11 cellular contexts compared by ENCODE assay signal in the genomic region with DNA sequence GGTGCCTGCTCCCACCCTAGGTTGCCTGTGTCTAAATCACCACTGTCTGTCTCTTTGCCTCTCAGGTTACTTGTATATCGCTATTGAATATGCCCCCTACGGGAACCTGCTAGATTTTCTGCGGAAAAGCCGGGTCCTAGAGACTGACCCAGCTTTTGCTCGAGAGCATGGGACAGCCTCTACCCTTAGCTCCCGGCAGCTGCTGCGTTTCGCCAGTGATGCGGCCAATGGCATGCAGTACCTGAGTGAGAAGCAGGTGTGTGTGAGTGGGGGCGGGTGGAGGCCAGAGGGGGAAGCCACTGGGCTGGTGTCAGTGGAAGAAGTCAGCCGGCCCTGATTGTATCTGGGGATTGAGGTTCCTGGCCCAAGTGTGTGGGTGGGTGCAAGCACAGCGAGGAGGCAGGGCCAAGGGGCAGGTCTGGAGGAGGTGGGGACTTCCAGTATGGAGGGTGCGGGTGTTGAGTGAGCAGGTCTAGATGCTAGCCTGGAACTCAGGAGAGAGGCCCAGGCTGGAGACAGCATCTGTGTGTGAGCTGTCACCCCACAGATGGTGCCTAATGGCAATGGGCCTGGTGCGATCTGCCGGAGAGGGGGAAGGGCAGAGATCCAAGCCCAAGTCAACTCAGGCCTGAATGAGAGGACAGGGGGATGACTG. TPM values are rescaled to one million over a fixed set of nuclear protein-coding genes. Genes with fewer than 3 reads are reported as not detected.
DNase-seq lines count a peak whose midpoint lies in the region; ATAC-seq and TF ChIP-seq lines count a peak whose summit lies in the region.
"Had no signal": no experiment of that assay in that cellular context is flagged by ENCODE, and none has a peak within 500 bp of the region (broad histone marks: within the 10 kb centered on the region; RNA-seq: fewer than 3 reads in every experiment).

No MANE protein-coding gene starts in this region.

- no peak overlapping the region for H4K8ac ChIP-seq in mesenchymal stem cell (ENCODE audit: low read length)

- TF ChIP-seq CTCF in upper lobe of right lung (IDR thresholded peaks at IDR 0.05): no peak
- TF ChIP-seq CTCF in type B pancreatic cell (conservative IDR thresholded peaks at IDR 0.05): no peak

- H2BK15ac ChIP-seq in mesenchymal stem cell (ENCODE audit: low read depth, poor library complexity, severe bottlenecking): no peak overlapping the region

- H3K27me3 ChIP-seq in upper lobe of right lung (no peaks in the 10 kb centered on the region), mesenchymal stem cell (ENCODE audit: control insufficient read depth in 1 of 2, insufficient read depth in 1 of 2, low read length in 2 of 2) (no peaks in the 10 kb centered on the region)
- H3K27me3 ChIP-seq: SJSA1 had no signal

- H3K23ac ChIP-seq in mesenchymal stem cell (ENCODE audit: low read length in 2 of 2): no peak overlapping the region

- no peak overlapping the region for H3K18ac ChIP-seq in mesenchymal stem cell (ENCODE audit: low read depth in 1 of 2, low read length in 2 of 2)

- no peak overlapping the region for H3K4me2 ChIP-seq in mesenchymal stem cell (ENCODE audit: low read length, poor library complexity, severe bottlenecking)

- H3K4me1 ChIP-seq in upper lobe of right lung: peaks cover 4% of the 10 kb centered on the region
- H3K4me1 ChIP-seq in mesenchymal stem cell (ENCODE audit: control insufficient read depth, insufficient read depth, low read depth, low read length): peaks cover 6% of the 10 kb centered on the region
- H3K4me1 ChIP-seq: SJSA1 had no signal

- no peak overlapping the region for H2AK5ac ChIP-seq in mesenchymal stem cell (ENCODE audit: low read length, severe bottlenecking)

- DNase-seq in Right ventricle myocardium superior (peak; percentile 30), Right ventricle myocardium inferior (ENCODE audit: missing footprints) (no peak), hypothalamus (lab: John Stamatoyannopoulos, UW) (peak in 32 of 51 donors; percentile 5 to 77 (median 54)), upper lobe of right lung (peak; percentile 56), mesenchymal stem cell (no peak), type B pancreatic cell (ENCODE audit: extremely low spot score, unreplicated experiment) (no peak)
- DNase-seq: activated CD4-positive, alpha-beta T cell treated with anti-CD3 and anti-CD28 coated beads for 36 hours; activated naive CD4-positive, alpha-beta T cell; NCI-H82 had no signal

- H3K4me3 ChIP-seq in upper lobe of right lung (no peak overlapping the region), mesenchymal stem cell (ENCODE audit: insufficient read depth in 1 of 2, low read depth in 1 of 2, low read length in 2 of 2) (no peak overlapping the region)
- H3K4me3 ChIP-seq: SJSA1 had no signal

- H3K36me3 ChIP-seq in upper lobe of right lung (no peaks in the 10 kb centered on the region), mesenchymal stem cell (ENCODE audit: control insufficient read depth in 1 of 2, insufficient read depth in 2 of 2, low read depth in 1 of 2, low read length in 2 of 2) (no peaks in the 10 kb centered on the region)
- H3K36me3 ChIP-seq: SJSA1 had no signal

- H2BK5ac ChIP-seq in mesenchymal stem cell (ENCODE audit: low read depth, low read length, poor library complexity, severe bottlenecking): no peak overlapping the region

- H3K27me3 Mint-ChIP-seq in type B pancreatic cell: no peaks in the 10 kb centered on the region
- H3K27me3 Mint-ChIP-seq: activated CD4-positive, alpha-beta T cell treated with anti-CD3 and anti-CD28 coated beads for 36 hours had no signal

- H3K27ac Mint-ChIP-seq in type B pancreatic cell: no peak overlapping the region
- H3K27ac Mint-ChIP-seq: activated CD4-positive, alpha-beta T cell treated with anti-CD3 and anti-CD28 coated beads for 36 hours had no signal

- ATAC-seq in Right ventricle myocardium superior (ENCODE audit: poor library complexity) (no peak), Right ventricle myocardium inferior (no peak), upper lobe of right lung (peak; percentile 8)
- ATAC-seq: activated CD4-positive, alpha-beta T cell treated with anti-CD3 and anti-CD28 coated beads for 36 hours had no signal

- no peaks in the 10 kb centered on the region for H3K36me3 Mint-ChIP-seq in type B pancreatic cell

- no peak overlapping the region for H3K14ac ChIP-seq in mesenchymal stem cell (ENCODE audit: low read length in 2 of 2)

- H3K27ac ChIP-seq in upper lobe of right lung (no peak overlapping the region), mesenchymal stem cell (ENCODE audit: low read length, poor library complexity, severe bottlenecking) (no peak overlapping the region)
- H3K27ac ChIP-seq: SJSA1 had no signal

- H3K4me3 Mint-ChIP-seq in type B pancreatic cell: no peak overlapping the region
- H3K4me3 Mint-ChIP-seq: activated CD4-positive, alpha-beta T cell treated with anti-CD3 and anti-CD28 coated beads for 36 hours had no signal

- no peak overlapping the region for H4K91ac ChIP-seq in mesenchymal stem cell (ENCODE audit: low read length)

- no peak overlapping the region for H2BK12ac ChIP-seq in mesenchymal stem cell (ENCODE audit: low read length in 2 of 2)

- H2AFZ ChIP-seq in mesenchymal stem cell (ENCODE audit: low read depth, low read length): no peak overlapping the region

- no peaks in the 10 kb centered on the region for H3K9me3 ChIP-seq in upper lobe of right lung
- no peaks in the 10 kb centered on the region for H3K9me3 ChIP-seq in mesenchymal stem cell (ENCODE audit: control insufficient read depth, low read length)
- H3K9me3 ChIP-seq: SJSA1 had no signal

- H3K4ac ChIP-seq in mesenchymal stem cell (ENCODE audit: low read depth in 1 of 2, low read length in 2 of 2): no peak overlapping the region

- H3K4me1 Mint-ChIP-seq in type B pancreatic cell (ENCODE audit: unreplicated experiment): no peaks in the 10 kb centered on the region
- H3K4me1 Mint-ChIP-seq: activated CD4-positive, alpha-beta T cell treated with anti-CD3 and anti-CD28 coated beads for 36 hours had no signal

- H3K9me3 Mint-ChIP-seq in type B pancreatic cell: no peaks in the 10 kb centered on the region

- no peak overlapping the region for H3K9ac ChIP-seq in mesenchymal stem cell (ENCODE audit: low read length)

- intact Hi-C loops in Right ventricle myocardium superior (cut with DNase I): no loop called here
- intact Hi-C loops in Right ventricle myocardium inferior (cut with DNase I): no loop called here
- intact Hi-C loops in upper lobe of right lung (cut with DNase I): no loop called here

- WGBS in mesenchymal stem cell: 91% methylated on average over 15 of the region's 15 CpGs

- no peaks in the 10 kb centered on the region for H3K79me1 ChIP-seq in mesenchymal stem cell (replicated peaks; ENCODE audit: low read length, poor library complexity, severe bottlenecking)

- H2BK120ac ChIP-seq in mesenchymal stem cell (ENCODE audit: low read depth, low read length): no peak overlapping the region

RNA-seq across cellular contexts. Expression of a gene that starts 17.2 kb away (rescaled TPM):
- total RNA-seq in Right ventricle myocardium superior (18.5 TPM), Right ventricle myocardium inferior (22.2 TPM), upper lobe of right lung (59.4 TPM), type B pancreatic cell (ENCODE audit: low replicate concordance) (1.3 TPM in 1 of 2 replicates, not detected in the other)
- polyA plus RNA-seq in mesenchymal stem cell (2013, experiment 1 of 2): 0.06 TPM
- polyA plus RNA-seq in mesenchymal stem cell (2013, experiment 2 of 2): 0.15 TPM
- total RNA-seq: activated CD4-positive, alpha-beta T cell treated with anti-CD3 and anti-CD28 coated beads for 36 hours had no signal

RNA-seq across cellular contexts. Expression of a gene that starts 19.7 kb away (rescaled TPM):
- total RNA-seq in Right ventricle myocardium superior (0.40 TPM), Right ventricle myocardium inferior (0.73 TPM), upper lobe of right lung (0.61 TPM), type B pancreatic cell (ENCODE audit: low replicate concordance) (not detected in 2 replicates)
- 0.07 TPM for polyA plus RNA-seq in mesenchymal stem cell (2013, experiment 1 of 2)
- not detected for polyA plus RNA-seq in mesenchymal stem cell (2013, experiment 2 of 2)
- total RNA-seq: activated CD4-positive, alpha-beta T cell treated with anti-CD3 and anti-CD28 coated beads for 36 hours; SJSA1 had no signal

RNA-seq across cellular contexts. Expression of a gene that starts 32.6 kb away (rescaled TPM):
- not detected for total RNA-seq in Right ventricle myocardium superior
- total RNA-seq in Right ventricle myocardium inferior: not detected
- total RNA-seq in upper lobe of right lung: 18.9 TPM
- polyA plus RNA-seq in mesenchymal stem cell (2013, experiment 1 of 2): not detected
- polyA plus RNA-seq in mesenchymal stem cell (2013, experiment 2 of 2): not detected
- total RNA-seq in type B pancreatic cell (ENCODE audit: low replicate concordance): 9.9 and 17.2 TPM in 2 replicates
- total RNA-seq: activated CD4-positive, alpha-beta T cell treated with anti-CD3 and anti-CD28 coated beads for 36 hours; dermis microvascular lymphatic vessel endothelial cell; SJSA1 had no signal

RNA-seq across cellular contexts. Expression of a gene that starts 40.8 kb away (rescaled TPM):
- total RNA-seq in Right ventricle myocardium superior: 0.83 TPM
- 1.6 TPM for total RNA-seq in Right ventricle myocardium inferior
- 1.8 TPM for total RNA-seq in upper lobe of right lung
- polyA plus RNA-seq in mesenchymal stem cell (2013, experiment 1 of 2): 10.3 TPM
- 9.8 TPM for polyA plus RNA-seq in mesenchymal stem cell (2013, experiment 2 of 2)
- 33.9 and 114 TPM in 2 replicates for total RNA-seq in type B pancreatic cell (ENCODE audit: low replicate concordance)

RNA-seq across cellular contexts. Expression of a gene that starts 48.2 kb away (rescaled TPM):
- total RNA-seq in Right ventricle myocardium superior (not detected), Right ventricle myocardium inferior (not detected), upper lobe of right lung (188 TPM), type B pancreatic cell (ENCODE audit: low replicate concordance) (19.8 and 51.7 TPM in 2 replicates)
- 0.03 TPM for polyA plus RNA-seq in mesenchymal stem cell (2013, experiment 1 of 2)
- 0.04 TPM for polyA plus RNA-seq in mesenchymal stem cell (2013, experiment 2 of 2)
- total RNA-seq: activated CD4-positive, alpha-beta T cell treated with anti-CD3 and anti-CD28 coated beads for 36 hours; dermis microvascular lymphatic vessel endothelial cell; SJSA1 had no signal

Comparison
In these comparisons a context has a peak if more than half of its experiments do, and no peak if none do; other contexts are left out.
1. DNase-seq: peak in Right ventricle myocardium superior (single experiment), hypothalamus (32 of 51) and upper lobe of right lung (single experiment); none in Right ventricle myocardium inferior (single experiment), mesenchymal stem cell (single experiment) and type B pancreatic cell (single experiment).
2. RNA of a gene that starts 32.6 kb away (total RNA-seq): 18.9 TPM in upper lobe of right lung (single experiment) and 9.9 to 17.2 TPM in type B pancreatic cell; not detected in Right ventricle myocardium superior (single experiment) and not detected in Right ventricle myocardium inferior (single experiment); every median in the first group is over 10 times any median in the second.